Comparison of ENCODE assay signal across 2 cellular contexts in genomic region chr4:69860007-69860406, GRCh38.
TF ChIP-seq lines count a peak whose summit lies in the region.

A gene with protein sequence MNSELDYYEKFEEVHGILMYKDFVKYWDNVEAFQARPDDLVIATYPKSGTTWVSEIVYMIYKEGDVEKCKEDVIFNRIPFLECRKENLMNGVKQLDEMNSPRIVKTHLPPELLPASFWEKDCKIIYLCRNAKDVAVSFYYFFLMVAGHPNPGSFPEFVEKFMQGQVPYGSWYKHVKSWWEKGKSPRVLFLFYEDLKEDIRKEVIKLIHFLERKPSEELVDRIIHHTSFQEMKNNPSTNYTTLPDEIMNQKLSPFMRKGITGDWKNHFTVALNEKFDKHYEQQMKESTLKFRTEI (minus strand): TSS chr4:69860145. CDS start chr4:69857644, 2,501 bp downstream.

TF ChIP-seq in GM23338, 12 proteins besides CTCF, POLR2A, EP300 and RAD21 (continued from another document):
- TF ChIP-seq ETS1 (IDR thresholded peaks at IDR 0.05) (no peak), EZH2 (IDR thresholded peaks at IDR 0.05; ENCODE audit: low read depth, unreplicated experiment) (no peak), CREB1 (CRISPR knock-in tag; IDR thresholded peaks at IDR 0.05; ENCODE audit: low read depth) (no peak), JUNB (IDR thresholded peaks at IDR 0.05; ENCODE audit: unreplicated experiment) (no peak), STAT1 (IDR thresholded peaks at IDR 0.05; ENCODE audit: unreplicated experiment) (no peak), ZNF114 (CRISPR knock-in tag; IDR thresholded peaks at IDR 0.05) (no peak), EZH2phosphoT487 (IDR thresholded peaks at IDR 0.05; ENCODE audit: unreplicated experiment) (no peak), POLR2AphosphoS5 (IDR thresholded peaks at IDR 0.05; ENCODE audit: low read depth) (no peak), NANOG (IDR thresholded peaks at IDR 0.05; ENCODE audit: borderline replicate concordance) (no peak)
- TF ChIP-seq, protein P1, sequence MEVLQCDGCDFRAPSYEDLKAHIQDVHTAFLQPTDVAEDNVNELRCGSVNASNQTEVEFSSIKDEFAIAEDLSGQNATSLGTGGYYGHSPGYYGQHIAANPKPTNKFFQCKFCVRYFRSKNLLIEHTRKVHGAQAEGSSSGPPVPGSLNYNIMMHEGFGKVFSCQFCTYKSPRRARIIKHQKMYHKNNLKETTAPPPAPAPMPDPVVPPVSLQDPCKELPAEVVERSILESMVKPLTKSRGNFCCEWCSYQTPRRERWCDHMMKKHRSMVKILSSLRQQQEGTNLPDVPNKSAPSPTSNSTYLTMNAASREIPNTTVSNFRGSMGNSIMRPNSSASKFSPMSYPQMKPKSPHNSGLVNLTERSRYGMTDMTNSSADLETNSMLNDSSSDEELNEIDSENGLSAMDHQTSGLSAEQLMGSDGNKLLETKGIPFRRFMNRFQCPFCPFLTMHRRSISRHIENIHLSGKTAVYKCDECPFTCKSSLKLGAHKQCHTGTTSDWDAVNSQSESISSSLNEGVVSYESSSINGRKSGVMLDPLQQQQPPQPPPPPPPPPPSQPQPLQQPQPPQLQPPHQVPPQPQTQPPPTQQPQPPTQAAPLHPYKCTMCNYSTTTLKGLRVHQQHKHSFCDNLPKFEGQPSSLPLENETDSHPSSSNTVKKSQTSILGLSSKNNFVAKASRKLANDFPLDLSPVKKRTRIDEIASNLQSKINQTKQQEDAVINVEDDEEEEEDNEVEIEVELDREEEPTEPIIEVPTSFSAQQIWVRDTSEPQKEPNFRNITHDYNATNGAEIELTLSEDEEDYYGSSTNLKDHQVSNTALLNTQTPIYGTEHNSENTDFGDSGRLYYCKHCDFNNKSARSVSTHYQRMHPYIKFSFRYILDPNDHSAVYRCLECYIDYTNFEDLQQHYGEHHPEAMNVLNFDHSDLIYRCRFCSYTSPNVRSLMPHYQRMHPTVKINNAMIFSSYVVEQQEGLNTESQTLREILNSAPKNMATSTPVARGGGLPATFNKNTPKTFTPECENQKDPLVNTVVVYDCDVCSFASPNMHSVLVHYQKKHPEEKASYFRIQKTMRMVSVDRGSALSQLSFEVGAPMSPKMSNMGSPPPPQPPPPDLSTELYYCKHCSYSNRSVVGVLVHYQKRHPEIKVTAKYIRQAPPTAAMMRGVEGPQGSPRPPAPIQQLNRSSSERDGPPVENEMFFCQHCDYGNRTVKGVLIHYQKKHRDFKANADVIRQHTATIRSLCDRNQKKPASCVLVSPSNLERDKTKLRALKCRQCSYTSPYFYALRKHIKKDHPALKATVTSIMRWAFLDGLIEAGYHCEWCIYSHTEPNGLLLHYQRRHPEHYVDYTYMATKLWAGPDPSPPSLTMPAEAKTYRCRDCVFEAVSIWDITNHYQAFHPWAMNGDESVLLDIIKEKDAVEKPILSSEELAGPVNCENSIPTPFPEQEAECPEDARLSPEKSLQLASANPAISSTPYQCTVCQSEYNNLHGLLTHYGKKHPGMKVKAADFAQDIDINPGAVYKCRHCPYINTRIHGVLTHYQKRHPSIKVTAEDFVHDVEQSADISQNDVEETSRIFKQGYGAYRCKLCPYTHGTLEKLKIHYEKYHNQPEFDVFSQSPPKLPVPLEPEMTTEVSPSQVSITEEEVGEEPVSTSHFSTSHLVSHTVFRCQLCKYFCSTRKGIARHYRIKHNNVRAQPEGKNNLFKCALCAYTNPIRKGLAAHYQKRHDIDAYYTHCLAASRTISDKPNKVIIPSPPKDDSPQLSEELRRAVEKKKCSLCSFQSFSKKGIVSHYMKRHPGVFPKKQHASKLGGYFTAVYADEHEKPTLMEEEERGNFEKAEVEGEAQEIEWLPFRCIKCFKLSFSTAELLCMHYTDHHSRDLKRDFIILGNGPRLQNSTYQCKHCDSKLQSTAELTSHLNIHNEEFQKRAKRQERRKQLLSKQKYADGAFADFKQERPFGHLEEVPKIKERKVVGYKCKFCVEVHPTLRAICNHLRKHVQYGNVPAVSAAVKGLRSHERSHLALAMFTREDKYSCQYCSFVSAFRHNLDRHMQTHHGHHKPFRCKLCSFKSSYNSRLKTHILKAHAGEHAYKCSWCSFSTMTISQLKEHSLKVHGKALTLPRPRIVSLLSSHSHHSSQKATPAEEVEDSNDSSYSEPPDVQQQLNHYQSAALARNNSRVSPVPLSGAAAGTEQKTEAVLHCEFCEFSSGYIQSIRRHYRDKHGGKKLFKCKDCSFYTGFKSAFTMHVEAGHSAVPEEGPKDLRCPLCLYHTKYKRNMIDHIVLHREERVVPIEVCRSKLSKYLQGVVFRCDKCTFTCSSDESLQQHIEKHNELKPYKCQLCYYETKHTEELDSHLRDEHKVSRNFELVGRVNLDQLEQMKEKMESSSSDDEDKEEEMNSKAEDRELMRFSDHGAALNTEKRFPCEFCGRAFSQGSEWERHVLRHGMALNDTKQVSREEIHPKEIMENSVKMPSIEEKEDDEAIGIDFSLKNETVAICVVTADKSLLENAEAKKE (CRISPR knock-in tag; IDR thresholded peaks at IDR 0.05): no peak

TF ChIP-seq in SK-N-SH treated with all-trans-retinoic acid at 6 μM for 48 hours, 23 proteins besides CTCF, POLR2A, EP300 and RAD21 (continued from another document):
- TF ChIP-seq, protein P2, sequence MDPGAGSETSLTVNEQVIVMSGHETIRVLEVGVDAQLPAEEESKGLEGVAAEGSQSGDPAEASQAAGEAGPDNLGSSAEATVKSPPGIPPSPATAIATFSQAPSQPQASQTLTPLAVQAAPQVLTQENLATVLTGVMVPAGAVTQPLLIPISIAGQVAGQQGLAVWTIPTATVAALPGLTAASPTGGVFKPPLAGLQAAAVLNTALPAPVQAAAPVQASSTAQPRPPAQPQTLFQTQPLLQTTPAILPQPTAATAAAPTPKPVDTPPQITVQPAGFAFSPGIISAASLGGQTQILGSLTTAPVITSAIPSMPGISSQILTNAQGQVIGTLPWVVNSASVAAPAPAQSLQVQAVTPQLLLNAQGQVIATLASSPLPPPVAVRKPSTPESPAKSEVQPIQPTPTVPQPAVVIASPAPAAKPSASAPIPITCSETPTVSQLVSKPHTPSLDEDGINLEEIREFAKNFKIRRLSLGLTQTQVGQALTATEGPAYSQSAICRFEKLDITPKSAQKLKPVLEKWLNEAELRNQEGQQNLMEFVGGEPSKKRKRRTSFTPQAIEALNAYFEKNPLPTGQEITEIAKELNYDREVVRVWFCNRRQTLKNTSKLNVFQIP (CRISPR knock-in tag; IDR thresholded peaks at IDR 0.05; ENCODE audit: borderline replicate concordance, low read depth): no peak
- TF ChIP-seq OSR1 (CRISPR knock-in tag; IDR thresholded peaks at IDR 0.05) (no peak), BACH2 (CRISPR knock-in tag; IDR thresholded peaks at IDR 0.05; ENCODE audit: borderline replicate concordance) (no peak), TOX (CRISPR knock-in tag; IDR thresholded peaks at IDR 0.05; ENCODE audit: borderline replicate concordance) (no peak), ZNF565 (CRISPR knock-in tag; conservative IDR thresholded peaks at IDR 0.05; ENCODE audit: low read depth) (no peak), ZNF70 (CRISPR knock-in tag; IDR thresholded peaks at IDR 0.05) (no peak), CSDC2 (CRISPR knock-in tag; IDR thresholded peaks at IDR 0.05) (no peak), ESRRG (CRISPR knock-in tag; IDR thresholded peaks at IDR 0.05) (no peak)
- TF ChIP-seq, protein P3, sequence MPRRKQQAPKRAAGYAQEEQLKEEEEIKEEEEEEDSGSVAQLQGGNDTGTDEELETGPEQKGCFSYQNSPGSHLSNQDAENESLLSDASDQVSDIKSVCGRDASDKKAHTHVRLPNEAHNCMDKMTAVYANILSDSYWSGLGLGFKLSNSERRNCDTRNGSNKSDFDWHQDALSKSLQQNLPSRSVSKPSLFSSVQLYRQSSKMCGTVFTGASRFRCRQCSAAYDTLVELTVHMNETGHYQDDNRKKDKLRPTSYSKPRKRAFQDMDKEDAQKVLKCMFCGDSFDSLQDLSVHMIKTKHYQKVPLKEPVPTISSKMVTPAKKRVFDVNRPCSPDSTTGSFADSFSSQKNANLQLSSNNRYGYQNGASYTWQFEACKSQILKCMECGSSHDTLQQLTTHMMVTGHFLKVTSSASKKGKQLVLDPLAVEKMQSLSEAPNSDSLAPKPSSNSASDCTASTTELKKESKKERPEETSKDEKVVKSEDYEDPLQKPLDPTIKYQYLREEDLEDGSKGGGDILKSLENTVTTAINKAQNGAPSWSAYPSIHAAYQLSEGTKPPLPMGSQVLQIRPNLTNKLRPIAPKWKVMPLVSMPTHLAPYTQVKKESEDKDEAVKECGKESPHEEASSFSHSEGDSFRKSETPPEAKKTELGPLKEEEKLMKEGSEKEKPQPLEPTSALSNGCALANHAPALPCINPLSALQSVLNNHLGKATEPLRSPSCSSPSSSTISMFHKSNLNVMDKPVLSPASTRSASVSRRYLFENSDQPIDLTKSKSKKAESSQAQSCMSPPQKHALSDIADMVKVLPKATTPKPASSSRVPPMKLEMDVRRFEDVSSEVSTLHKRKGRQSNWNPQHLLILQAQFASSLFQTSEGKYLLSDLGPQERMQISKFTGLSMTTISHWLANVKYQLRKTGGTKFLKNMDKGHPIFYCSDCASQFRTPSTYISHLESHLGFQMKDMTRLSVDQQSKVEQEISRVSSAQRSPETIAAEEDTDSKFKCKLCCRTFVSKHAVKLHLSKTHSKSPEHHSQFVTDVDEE (CRISPR knock-in tag; IDR thresholded peaks at IDR 0.05): no peak
- TF ChIP-seq, protein P4, sequence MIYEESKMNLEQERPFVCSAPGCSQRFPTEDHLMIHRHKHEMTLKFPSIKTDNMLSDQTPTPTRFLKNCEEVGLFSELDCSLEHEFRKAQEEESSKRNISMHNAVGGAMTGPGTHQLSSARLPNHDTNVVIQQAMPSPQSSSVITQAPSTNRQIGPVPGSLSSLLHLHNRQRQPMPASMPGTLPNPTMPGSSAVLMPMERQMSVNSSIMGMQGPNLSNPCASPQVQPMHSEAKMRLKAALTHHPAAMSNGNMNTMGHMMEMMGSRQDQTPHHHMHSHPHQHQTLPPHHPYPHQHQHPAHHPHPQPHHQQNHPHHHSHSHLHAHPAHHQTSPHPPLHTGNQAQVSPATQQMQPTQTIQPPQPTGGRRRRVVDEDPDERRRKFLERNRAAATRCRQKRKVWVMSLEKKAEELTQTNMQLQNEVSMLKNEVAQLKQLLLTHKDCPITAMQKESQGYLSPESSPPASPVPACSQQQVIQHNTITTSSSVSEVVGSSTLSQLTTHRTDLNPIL (CRISPR knock-in tag; IDR thresholded peaks at IDR 0.05; ENCODE audit: low read depth): no peak
TF ChIP-seq in SK-N-SH treated with all-trans-retinoic acid at 6 μM for 48 hours: peak in this region for 0.
